Comparison of ENCODE assay signal across 10 cellular contexts in the genomic region with DNA sequence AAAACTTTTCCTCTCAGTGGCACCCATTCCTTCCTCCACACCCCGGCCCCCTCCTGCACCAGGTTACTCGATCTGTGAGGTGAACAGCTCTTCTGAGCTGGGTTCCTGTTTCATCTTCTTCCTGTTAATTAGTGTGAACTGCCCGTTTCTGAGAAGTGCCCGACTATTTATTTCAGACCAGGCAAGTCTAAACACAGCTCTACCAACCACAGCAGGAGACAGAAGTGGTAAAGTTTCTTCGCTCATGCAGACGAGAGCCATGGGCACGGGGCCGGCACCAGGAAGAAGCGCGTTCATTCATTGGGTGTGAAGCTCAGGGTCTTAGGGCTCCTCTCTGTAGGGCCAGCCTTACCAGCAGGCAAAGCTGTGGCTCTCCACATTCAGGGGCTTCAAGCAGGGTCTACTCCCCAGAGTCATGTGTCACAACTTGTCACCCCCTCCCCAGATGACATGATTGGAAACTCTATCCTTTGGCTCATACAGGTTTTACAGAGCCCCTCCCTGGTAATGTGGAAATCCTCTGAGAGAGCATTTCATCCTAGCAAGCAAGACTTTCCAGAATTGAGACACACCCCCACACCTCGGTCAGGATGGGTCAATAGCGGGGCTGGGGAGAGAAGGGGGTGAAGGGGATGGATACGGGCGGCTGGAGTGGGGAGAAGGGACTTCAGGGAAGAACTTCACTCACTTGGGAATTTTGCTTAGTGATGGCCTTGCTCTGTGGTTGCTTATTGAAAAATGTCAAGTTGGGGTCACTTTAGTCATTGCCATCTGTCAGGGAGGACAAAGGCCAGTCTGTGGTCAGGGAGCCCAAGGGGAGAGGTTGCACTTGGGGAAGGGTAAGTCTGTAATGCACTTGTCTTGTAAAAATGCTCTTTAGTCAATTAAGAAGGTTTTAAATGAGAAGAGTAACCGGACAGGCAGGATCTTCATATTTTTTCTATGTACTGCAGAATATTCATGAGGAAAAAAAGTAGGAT.
DNase-seq lines count a peak whose midpoint lies in the region; ATAC-seq and TF ChIP-seq lines count a peak whose summit lies in the region.
"Had no signal": no experiment of that assay in that cellular context is flagged by ENCODE, and none has a peak within 500 bp of the region (broad histone marks: within the 10 kb centered on the region; RNA-seq: fewer than 3 reads in every experiment).

No MANE protein-coding gene starts in this region.

- H3K9ac ChIP-seq in smooth muscle cell (ENCODE audit: low read depth), result no peak overlapping the region

- peaks cover 14% of the 10 kb centered on the region for H3K4me1 ChIP-seq in smooth muscle cell (ENCODE audit: low read depth)

- H4K20me1 ChIP-seq in smooth muscle cell (ENCODE audit: low read depth), result no peaks in the 10 kb centered on the region

- WGBS in smooth muscle cell (ENCODE audit: low lambda C conversion rate), result 87% methylated on average over 15 of the region's 15 CpGs

- no peaks in the 10 kb centered on the region for H3K27me3 ChIP-seq in smooth muscle cell (ENCODE audit: low read depth)
- H3K27me3 ChIP-seq: testis had no signal

- H3K36me3 ChIP-seq in smooth muscle cell (ENCODE audit: low read depth), result no peaks in the 10 kb centered on the region

- DNase-seq in DMS153 (lab: John Stamatoyannopoulos, UW) (peak; percentile 17), DMS153 treated with DMSO at 0.1 percent for 48 hours (lab: John Stamatoyannopoulos, UW; ENCODE audit: unreplicated experiment) (no peak), SKM-1 treated with dmso at 0.1 percent for 144 hours (lab: John Stamatoyannopoulos, UW; ENCODE audit: unreplicated experiment) (peak; percentile 80), germinal center (ENCODE audit: low spot score) (peak; percentile 41), smooth muscle cell (lab: John Stamatoyannopoulos, UW; ENCODE audit: unreplicated experiment) (no peak), A172 (ENCODE audit: low spot score) (no peak), T1000 (lab: John Stamatoyannopoulos, UW) (no peak)

- no peak overlapping the region for H3K4me3 ChIP-seq in smooth muscle cell
- H3K4me3 ChIP-seq: testis had no signal

- H3K79me2 ChIP-seq in smooth muscle cell (ENCODE audit: low read depth), result no peaks in the 10 kb centered on the region

- TF ChIP-seq CTCF in smooth muscle cell (IDR thresholded peaks at IDR 0.05; ENCODE audit: borderline replicate concordance, insufficient read depth, poor library complexity, severe bottlenecking), result no peak

- no peaks in the 10 kb centered on the region for H3F3A ChIP-seq in smooth muscle cell (ENCODE audit: low read depth)

- peak overlapping the region; percentile 42 for H3K4me2 ChIP-seq in smooth muscle cell

- no peak overlapping the region for H3K27ac ChIP-seq in smooth muscle cell (ENCODE audit: low read depth)
- H3K27ac ChIP-seq: 22Rv1, testis had no signal

- no peak for ATAC-seq in HG03045 (IDR thresholded peaks at IDR 0.05; ENCODE audit: unreplicated experiment)

- H2AFZ ChIP-seq in smooth muscle cell (ENCODE audit: low read depth), result peak overlapping the region; percentile 81

- H3K9me3 ChIP-seq in smooth muscle cell (replicated peaks; ENCODE audit: low read depth), result no peaks in the 10 kb centered on the region
- H3K9me3 ChIP-seq: testis had no signal

Comparison
In these comparisons a context has a peak if more than half of its experiments do, and no peak if none do; other contexts are left out.
1. DNase-seq: peak in DMS153 (single experiment), SKM-1 treated with dmso at 0.1 percent for 144 hours (single experiment) and germinal center (single experiment); none in DMS153 treated with DMSO at 0.1 percent for 48 hours (single experiment), smooth muscle cell (single experiment), A172 (single experiment) and T1000 (single experiment).